Comparison of ENCODE assay signal across 1 cellular context in genomic region chr6:148328876-148329567, GRCh38.
TF ChIP-seq lines count a peak whose summit lies in the region.

No MANE protein-coding gene starts in this region.

TF ChIP-seq in SK-N-SH treated with all-trans-retinoic acid at 6 μM for 48 hours, 23 proteins besides CTCF, POLR2A, EP300 and RAD21 (continued from another document):
- TF ChIP-seq RARB (CRISPR knock-in tag; IDR thresholded peaks at IDR 0.05) (no peak), PATZ1 (CRISPR knock-in tag; IDR thresholded peaks at IDR 0.05; ENCODE audit: borderline replicate concordance) (no peak), ZNF565 (CRISPR knock-in tag; conservative IDR thresholded peaks at IDR 0.05; ENCODE audit: low read depth) (no peak), ZNF70 (CRISPR knock-in tag; IDR thresholded peaks at IDR 0.05) (no peak), ZFP3 (CRISPR knock-in tag; IDR thresholded peaks at IDR 0.05) (no peak)
